In genomic region chr5:41893074-41893851, GRCh38 we compare ENCODE assay signal across 13 cellular contexts. TPM values are rescaled to one million over a fixed set of nuclear protein-coding genes. Genes with fewer than 3 reads are reported as not detected.
A peak's percentile ranks its signal among the peaks of the same experiment; 100 is the strongest.
DNase-seq lines count a peak whose midpoint lies in the region; ATAC-seq, FAIRE-seq and TF ChIP-seq lines count a peak whose summit lies in the region.
"Had no signal": no experiment of that assay in that cellular context is flagged by ENCODE, and none has a peak within 500 bp of the region (broad histone marks: within the 10 kb centered on the region; RNA-seq: fewer than 3 reads in every experiment).

No MANE protein-coding gene starts in this region.

- H3K9me2 ChIP-seq in GM23338 (ENCODE audit: insufficient read depth): 0 out of 2 replicates have a peak, but pooled peaks cover 7% of the 10 kb centered on the region

- H4K20me1 ChIP-seq in GM23338 (replicated peaks; ENCODE audit: insufficient read depth): no peaks in the 10 kb centered on the region

- H3K4me2 ChIP-seq in GM23338: no peak overlapping the region

- no peaks in the 10 kb centered on the region for H3K36me3 ChIP-seq in GM23338 (ENCODE audit: insufficient read depth)
- H3K36me3 ChIP-seq: HAP-1 had no signal

- H3K4me1 Mint-ChIP-seq in activated CD4-positive, alpha-beta memory T cell treated with anti-CD3 and anti-CD28 coated beads, Interleukin-2, amount 10 ng/mL, durations not matched to agents 7 days and 5 days: peaks cover 24% of the 10 kb centered on the region
- H3K4me1 Mint-ChIP-seq in stimulated activated naive B cell treated with anti-CD40 and anti-IgM and Interleukin-4, amounts not matched to agents 10 μg/mL and 1 μg/mL and 100 μg/mL, for 72 hours: no peaks in the 10 kb centered on the region
- H3K4me1 Mint-ChIP-seq in GM23338: no peaks in the 10 kb centered on the region
- H3K4me1 Mint-ChIP-seq: immature natural killer cell had no signal

- POLR2A ChIA-PET in activated CD4-positive, alpha-beta memory T cell treated with anti-CD3 and anti-CD28 coated beads, Interleukin-2, amount 10 ng/mL, durations not matched to agents 7 days and 5 days (lab: Charles Lee): interaction anchor here (1.1 to 1.6 kb wide), 4 partner anchors 11 to 32 kb away, joined by 3 to 12 read pairs (median 5); partner anchors contain the start of genes FBXO4, OXCT1 and RIMOC1

- peak; percentile 17 for DNase-seq in GM20000 (ENCODE audit: low spot score)
- no peak for DNase-seq in activated CD4-positive, alpha-beta memory T cell treated with anti-CD3 and anti-CD28 coated beads, Interleukin-2, amount 10 ng/mL, durations not matched to agents 7 days and 5 days
- DNase-seq in stimulated activated naive B cell treated with anti-CD40 and anti-IgM and Interleukin-4, amounts not matched to agents 10 μg/mL and 1 μg/mL and 100 μg/mL, for 72 hours: no peak
- DNase-seq in HTR-8/SVneo (ENCODE audit: insufficient read length, low spot score): no peak
- DNase-seq in KG1 (lab: John Stamatoyannopoulos, UW): no peak
- no peak for DNase-seq in GM23338 (ENCODE audit: low spot score)
- DNase-seq: amygdala, Calu3, immature natural killer cell, NCI-H187 had no signal

- peaks cover 5% of the 10 kb centered on the region for H3K36me3 Mint-ChIP-seq in activated CD4-positive, alpha-beta memory T cell treated with anti-CD3 and anti-CD28 coated beads, Interleukin-2, amount 10 ng/mL, durations not matched to agents 7 days and 5 days (ENCODE audit: low read depth)
- no peaks in the 10 kb centered on the region for H3K36me3 Mint-ChIP-seq in stimulated activated naive B cell treated with anti-CD40 and anti-IgM and Interleukin-4, amounts not matched to agents 10 μg/mL and 1 μg/mL and 100 μg/mL, for 72 hours
- H3K36me3 Mint-ChIP-seq in GM23338 (ENCODE audit: low read depth): no peaks in the 10 kb centered on the region
- H3K36me3 Mint-ChIP-seq: immature natural killer cell had no signal

- no peaks in the 10 kb centered on the region for H3K79me2 ChIP-seq in GM23338 (replicated peaks; ENCODE audit: insufficient read depth)

- TF ChIP-seq CTCF in GM20000 (IDR thresholded peaks at IDR 0.05; ENCODE audit: extremely low read depth, missing control alignments) (no peak), GM23338 (conservative IDR thresholded peaks at IDR 0.05; ENCODE audit: low read depth in 2 of 2) (no peak)

- H2AFZ ChIP-seq in GM23338: no peak overlapping the region

- no peaks in the 10 kb centered on the region for H3F3A ChIP-seq in GM23338 (replicated peaks; ENCODE audit: low read depth)

- H3K9me3 Mint-ChIP-seq in activated CD4-positive, alpha-beta memory T cell treated with anti-CD3 and anti-CD28 coated beads, Interleukin-2, amount 10 ng/mL, durations not matched to agents 7 days and 5 days: peaks cover 2% of the 10 kb centered on the region
- peaks cover 0 to 1% of the 10 kb centered on the region in 2 donors for H3K9me3 Mint-ChIP-seq in stimulated activated naive B cell treated with anti-CD40 and anti-IgM and Interleukin-4, amounts not matched to agents 10 μg/mL and 1 μg/mL and 100 μg/mL, for 72 hours
- H3K9me3 Mint-ChIP-seq in GM23338: peaks cover 21% of the 10 kb centered on the region
- H3K9me3 Mint-ChIP-seq: immature natural killer cell had no signal

- no peak for FAIRE-seq in HTR-8/SVneo (lab: Jason Lieb, UNC)

- H3K27ac Mint-ChIP-seq in activated CD4-positive, alpha-beta memory T cell treated with anti-CD3 and anti-CD28 coated beads, Interleukin-2, amount 10 ng/mL, durations not matched to agents 7 days and 5 days: peak overlapping the region; percentile 45
- H3K27ac Mint-ChIP-seq in stimulated activated naive B cell treated with anti-CD40 and anti-IgM and Interleukin-4, amounts not matched to agents 10 μg/mL and 1 μg/mL and 100 μg/mL, for 72 hours: no peak overlapping the region
- no peak overlapping the region for H3K27ac Mint-ChIP-seq in GM23338
- H3K27ac Mint-ChIP-seq: immature natural killer cell had no signal

- CTCF ChIA-PET in activated CD4-positive, alpha-beta memory T cell treated with anti-CD3 and anti-CD28 coated beads, Interleukin-2, amount 10 ng/mL, durations not matched to agents 7 days and 5 days (lab: Charles Lee): interaction anchor here (0.6 to 1.2 kb wide), 6 partner anchors 11 to 138 kb away, joined by 3 to 6 read pairs (median 4); partner anchors contain the start of genes FBXO4 and RIMOC1

- H3K27ac ChIP-seq in GM23338 (ENCODE audit: low read depth): no peak overlapping the region

- peak overlapping the region; percentile 38 for H3K4me3 Mint-ChIP-seq in activated CD4-positive, alpha-beta memory T cell treated with anti-CD3 and anti-CD28 coated beads, Interleukin-2, amount 10 ng/mL, durations not matched to agents 7 days and 5 days
- peak overlapping the region in 1 of 2 donors; percentile 26 for H3K4me3 Mint-ChIP-seq in stimulated activated naive B cell treated with anti-CD40 and anti-IgM and Interleukin-4, amounts not matched to agents 10 μg/mL and 1 μg/mL and 100 μg/mL, for 72 hours
- no peak overlapping the region for H3K4me3 Mint-ChIP-seq in GM23338

- no peaks in the 10 kb centered on the region for H3K27me3 ChIP-seq in GM23338 (ENCODE audit: insufficient read depth)

- H3K27me3 Mint-ChIP-seq in activated CD4-positive, alpha-beta memory T cell treated with anti-CD3 and anti-CD28 coated beads, Interleukin-2, amount 10 ng/mL, durations not matched to agents 7 days and 5 days: peaks cover 21% of the 10 kb centered on the region
- peaks cover 43 to 47% of the 10 kb centered on the region in 2 donors for H3K27me3 Mint-ChIP-seq in stimulated activated naive B cell treated with anti-CD40 and anti-IgM and Interleukin-4, amounts not matched to agents 10 μg/mL and 1 μg/mL and 100 μg/mL, for 72 hours
- H3K27me3 Mint-ChIP-seq in GM23338 (ENCODE audit: insufficient read depth, low read depth, poor library complexity): peaks cover 3% of the 10 kb centered on the region

- no peak overlapping the region for H3K4me3 ChIP-seq in GM23338
- H3K4me3 ChIP-seq: HAP-1 had no signal

- ATAC-seq in GM18519 (IDR thresholded peaks at IDR 0.05; ENCODE audit: low FRiP score, unreplicated experiment) (peak; percentile 54), HG03025 (IDR thresholded peaks at IDR 0.05; ENCODE audit: low FRiP score, unreplicated experiment) (peak; percentile 80), GM23338 (no peak)
- ATAC-seq in stimulated activated naive B cell treated with anti-CD40 and anti-IgM and Interleukin-4, amounts not matched to agents 10 μg/mL and 1 μg/mL and 100 μg/mL, for 72 hours (replicated peaks): no peak

- no peaks in the 10 kb centered on the region for H3K4me1 ChIP-seq in GM23338 (ENCODE audit: insufficient read depth)
- H3K4me1 ChIP-seq: HAP-1 had no signal

TF ChIP-seq in GM23338, 12 proteins besides CTCF, POLR2A, EP300 and RAD21:
- TF ChIP-seq ETS1 (IDR thresholded peaks at IDR 0.05) (no peak), CREB1 (CRISPR knock-in tag; IDR thresholded peaks at IDR 0.05; ENCODE audit: low read depth) (no peak), JUNB (IDR thresholded peaks at IDR 0.05; ENCODE audit: unreplicated experiment) (no peak)

RNA-seq across cellular contexts. Expression of gene RIMOC1, which starts 10.9 kb away (rescaled TPM):
- 10 to 100 TPM; 28.5 to 29.0 TPM for total RNA-seq in activated CD4-positive, alpha-beta memory T cell treated with anti-CD3 and anti-CD28 coated beads, Interleukin-2, amount 10 ng/mL, durations not matched to agents 7 days and 5 days
- total RNA-seq in GM23338 (2014; rRNA removed; shearing (Covaris generic)): 25.3 and 30.3 TPM in 2 replicates
- polyA plus RNA-seq in GM23338 (2016; fragmentation: Nextera tagmentation; extraction: Ambion mirVana): 22.7 and 26.4 TPM in 2 replicates

RNA-seq across cellular contexts. Expression of gene OXCT1, which starts 23.0 kb away (rescaled TPM):
- total RNA-seq in activated CD4-positive, alpha-beta memory T cell treated with anti-CD3 and anti-CD28 coated beads, Interleukin-2, amount 10 ng/mL, durations not matched to agents 7 days and 5 days: 10 to 100 TPM; 63.8 to 64.2 TPM
- 29.2 and 37.0 TPM in 2 replicates for total RNA-seq in GM23338 (2014; rRNA removed; shearing (Covaris generic))
- 11.6 and 12.9 TPM in 2 replicates for polyA plus RNA-seq in GM23338 (2016; fragmentation: Nextera tagmentation; extraction: Ambion mirVana)

RNA-seq across cellular contexts. Expression of gene FBXO4, which starts 31.8 kb away (rescaled TPM):
- total RNA-seq in activated CD4-positive, alpha-beta memory T cell treated with anti-CD3 and anti-CD28 coated beads, Interleukin-2, amount 10 ng/mL, durations not matched to agents 7 days and 5 days: 10 to 100 TPM; 13.3 to 13.6 TPM
- 0.54 and 0.63 TPM in 2 replicates for total RNA-seq in GM23338 (2014; rRNA removed; shearing (Covaris generic))
- 0.52 and 0.74 TPM in 2 replicates for polyA plus RNA-seq in GM23338 (2016; fragmentation: Nextera tagmentation; extraction: Ambion mirVana)

Comparison
In these comparisons a context has a peak if more than half of its experiments do, and no peak if none do; other contexts are left out.
1. ATAC-seq: peak in GM18519 (single experiment) and HG03025 (single experiment); none in stimulated activated naive B cell treated with anti-CD40 and anti-IgM and Interleukin-4, amounts not matched to agents 10 μg/mL and 1 μg/mL and 100 μg/mL, for 72 hours (0 of 2) and GM23338 (single experiment).